Comparison of ENCODE assay signal across 23 cellular contexts in genomic region chrX:134533952-134534351, GRCh38.
"Had no signal": no experiment of that assay in that cellular context is flagged by ENCODE, and none has a peak within 500 bp of the region (broad histone marks: within the 10 kb centered on the region; RNA-seq: fewer than 3 reads in every experiment).

No MANE protein-coding gene starts in this region.

- DNase-seq: activated CD4-positive, alpha-beta T cell treated with anti-CD3 and anti-CD28 coated beads for 1 hour; activated CD4-positive, alpha-beta T cell treated with anti-CD3 and anti-CD28 coated beads, Interleukin-2, amount 10 ng/mL, durations not matched to agents 24 days and 14 days; activated CD4-positive, alpha-beta T cell treated with anti-CD3 and anti-CD28 coated beads, Interleukin-2, amount 50 U/mL, for 48 hours; activated CD8-positive, alpha-beta memory T cell treated with anti-CD3 and anti-CD28 coated beads, Interleukin-2, amount 10 ng/mL, durations not matched to agents 7 days and 5 days; activated gamma-delta T cell; activated naive CD4-positive, alpha-beta T cell treated with anti-CD3 and anti-CD28 coated beads for 36 hours; activated T-cell treated with anti-CD3 and anti-CD28 coated beads, Interleukin-2, amount 50 U/mL, for 4 hours; amygdala; brain microvascular endothelial cell; KG1; NCI-H1048; NCI-H1417; NCI-H2029; NCI-H446; NCI-H524; Right ventricle myocardium superior; RPMI8226; SJCRH30; SK-N-SH; T-helper 1 cell; WERI-Rb-1 had no signal

- H3K27ac ChIP-seq: brain microvascular endothelial cell, cardiac muscle cell, SJCRH30, WERI-Rb-1 had no signal

- H3K27me3 ChIP-seq: brain microvascular endothelial cell, cardiac muscle cell, SJCRH30 had no signal

- H3K4me3 ChIP-seq: cardiac muscle cell, SJCRH30 had no signal

- ATAC-seq: activated CD8-positive, alpha-beta memory T cell treated with anti-CD3 and anti-CD28 coated beads, Interleukin-2, amount 10 ng/mL, durations not matched to agents 7 days and 5 days; activated T-cell treated with anti-CD3 and anti-CD28 coated beads, Interleukin-2, amount 50 U/mL, for 4 hours had no signal

- H3K27me3 Mint-ChIP-seq: activated CD4-positive, alpha-beta T cell treated with anti-CD3 and anti-CD28 coated beads, Interleukin-2, amount 10 ng/mL, durations not matched to agents 24 days and 14 days; activated CD8-positive, alpha-beta memory T cell treated with anti-CD3 and anti-CD28 coated beads, Interleukin-2, amount 10 ng/mL, durations not matched to agents 7 days and 5 days; activated naive CD8-positive, alpha-beta T cell had no signal

- H3K9me3 Mint-ChIP-seq: activated CD4-positive, alpha-beta T cell treated with anti-CD3 and anti-CD28 coated beads, Interleukin-2, amount 10 ng/mL, durations not matched to agents 24 days and 14 days; activated naive CD4-positive, alpha-beta T cell treated with anti-CD3 and anti-CD28 coated beads for 36 hours; activated T-cell treated with anti-CD3 and anti-CD28 coated beads, Interleukin-2, amount 50 U/mL, for 4 hours had no signal

- H3K4me1 Mint-ChIP-seq: activated CD4-positive, alpha-beta T cell treated with anti-CD3 and anti-CD28 coated beads, Interleukin-2, amount 10 ng/mL, durations not matched to agents 24 days and 14 days had no signal

- H3K9me3 ChIP-seq: SJCRH30, SK-N-SH had no signal

- H3K9ac ChIP-seq: SK-N-SH had no signal

- H3K4me3 Mint-ChIP-seq: activated CD4-positive, alpha-beta T cell treated with anti-CD3 and anti-CD28 coated beads, Interleukin-2, amount 10 ng/mL, durations not matched to agents 24 days and 14 days; activated CD8-positive, alpha-beta memory T cell treated with anti-CD3 and anti-CD28 coated beads, Interleukin-2, amount 10 ng/mL, durations not matched to agents 7 days and 5 days; activated naive CD4-positive, alpha-beta T cell treated with anti-CD3 and anti-CD28 coated beads for 36 hours; activated naive CD8-positive, alpha-beta T cell; activated T-cell treated with anti-CD3 and anti-CD28 coated beads, Interleukin-2, amount 50 U/mL, for 4 hours had no signal

- H3K36me3 Mint-ChIP-seq: activated CD8-positive, alpha-beta memory T cell treated with anti-CD3 and anti-CD28 coated beads, Interleukin-2, amount 10 ng/mL, durations not matched to agents 7 days and 5 days; activated naive CD8-positive, alpha-beta T cell had no signal

- H3K4me2 ChIP-seq: SK-N-SH had no signal

- H3K36me3 ChIP-seq: brain microvascular endothelial cell, cardiac muscle cell, SJCRH30, WERI-Rb-1 had no signal

- H3K27ac Mint-ChIP-seq: activated CD4-positive, alpha-beta T cell treated with anti-CD3 and anti-CD28 coated beads, Interleukin-2, amount 10 ng/mL, durations not matched to agents 24 days and 14 days; activated CD8-positive, alpha-beta memory T cell treated with anti-CD3 and anti-CD28 coated beads, Interleukin-2, amount 10 ng/mL, durations not matched to agents 7 days and 5 days; activated naive CD4-positive, alpha-beta T cell treated with anti-CD3 and anti-CD28 coated beads for 36 hours; activated naive CD8-positive, alpha-beta T cell had no signal
